In the genomic region with DNA sequence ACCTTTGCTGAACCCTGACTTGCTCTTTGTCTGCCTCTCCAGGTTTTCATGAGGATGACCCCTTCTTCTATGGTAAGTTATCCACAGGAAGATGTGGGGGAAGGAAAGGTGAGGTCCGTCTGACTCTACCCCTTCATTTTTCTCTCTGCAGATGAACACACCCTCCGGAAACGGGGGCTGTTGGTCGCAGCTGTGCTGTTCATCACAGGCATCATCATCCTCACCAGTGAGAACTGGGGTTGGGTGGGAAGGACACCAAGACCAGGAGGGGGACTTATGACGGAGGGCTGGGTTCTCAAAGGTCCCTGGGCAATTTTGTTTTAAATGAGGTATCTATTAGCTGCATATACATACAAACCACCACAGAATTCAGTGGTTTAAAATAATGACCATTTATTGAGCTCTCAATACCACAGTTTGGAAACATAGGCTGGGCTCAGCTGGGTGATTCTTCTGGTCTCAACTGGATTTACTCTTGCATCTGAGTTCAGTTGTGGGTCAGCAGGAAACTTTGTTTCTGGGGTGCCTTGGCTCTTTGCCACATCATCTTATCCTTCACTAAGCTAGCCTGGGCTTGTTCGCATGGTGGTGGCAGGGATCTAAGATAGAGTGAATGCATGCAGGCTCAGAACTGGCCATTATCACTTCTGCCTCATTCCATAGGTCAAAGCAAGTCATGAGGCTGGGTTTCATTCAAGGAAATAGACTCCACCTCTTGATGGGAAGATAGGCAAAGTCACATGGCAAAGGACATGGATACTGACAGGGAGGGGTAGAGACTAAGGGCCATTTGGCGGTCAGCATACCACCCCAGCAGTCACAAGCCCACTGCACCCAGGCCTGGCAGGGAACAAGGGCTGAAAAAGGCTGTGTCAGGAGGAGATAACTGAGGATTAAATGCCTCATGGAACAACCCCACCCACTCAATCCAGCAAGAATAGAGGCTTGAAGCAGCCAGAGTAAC, we compare ENCODE assay signal across 14 cellular contexts. TPM values are rescaled to one million over a fixed set of nuclear protein-coding genes. Genes with fewer than 3 reads are reported as not detected.
A peak's percentile ranks its signal among the peaks of the same experiment; 100 is the strongest.
DNase-seq lines count a peak whose midpoint lies in the region; ATAC-seq lines count a peak whose summit lies in the region.
"Had no signal": no experiment of that assay in that cellular context is flagged by ENCODE, and none has a peak within 500 bp of the region (broad histone marks: within the 10 kb centered on the region; RNA-seq: fewer than 3 reads in every experiment).

No MANE protein-coding gene starts in this region.

- POLR2A ChIA-PET in activated CD4-positive, alpha-beta memory T cell treated with anti-CD3 and anti-CD28 coated beads for 36 hours (lab: Charles Lee) = no interaction called here

- peaks cover 35% of the 10 kb centered on the region for H3K9me3 Mint-ChIP-seq in activated naive CD4-positive, alpha-beta T cell treated with anti-CD3 and anti-CD28 coated beads, Interleukin-2, amount 10 ng/mL, durations not matched to agents 7 days and 5 days
- H3K9me3 Mint-ChIP-seq in activated CD4-positive, alpha-beta memory T cell treated with anti-CD3 and anti-CD28 coated beads for 36 hours = peaks cover 42% of the 10 kb centered on the region
- peaks cover 28% of the 10 kb centered on the region for H3K9me3 Mint-ChIP-seq in stimulated activated naive CD8-positive, alpha-beta T cell treated with anti-CD3 and anti-CD28 coated beads, Interleukin-15, Interleukin-2, amounts not matched to agents 100 ng/mL and 50 ng/mL, for 24 hours

- CTCF ChIA-PET in activated naive CD4-positive, alpha-beta T cell treated with anti-CD3 and anti-CD28 coated beads, Interleukin-2, amount 10 ng/mL, durations not matched to agents 7 days and 5 days (lab: Charles Lee) = interaction anchor here (1.0 kb wide), 1 partner anchor 12 kb away, joined by 3 read pairs; the partner anchor contains the start of gene FXYD5
- CTCF ChIA-PET in activated CD4-positive, alpha-beta memory T cell treated with anti-CD3 and anti-CD28 coated beads for 36 hours (lab: Charles Lee) = interaction anchor here (0.9 to 1.3 kb wide), 2 partner anchors 24 to 194 kb away, joined by 3 to 6 read pairs; no protein-coding TSS in a partner anchor

- no peak overlapping the region for H3K4me3 Mint-ChIP-seq in activated naive CD4-positive, alpha-beta T cell treated with anti-CD3 and anti-CD28 coated beads, Interleukin-2, amount 10 ng/mL, durations not matched to agents 7 days and 5 days
- no peak overlapping the region for H3K4me3 Mint-ChIP-seq in activated CD4-positive, alpha-beta memory T cell treated with anti-CD3 and anti-CD28 coated beads for 36 hours
- no peak overlapping the region for H3K4me3 Mint-ChIP-seq in stimulated activated naive CD8-positive, alpha-beta T cell treated with anti-CD3 and anti-CD28 coated beads, Interleukin-15, Interleukin-2, amounts not matched to agents 100 ng/mL and 50 ng/mL, for 24 hours

- H3K27ac Mint-ChIP-seq in activated naive CD4-positive, alpha-beta T cell treated with anti-CD3 and anti-CD28 coated beads, Interleukin-2, amount 10 ng/mL, durations not matched to agents 7 days and 5 days = peak overlapping the region; percentile 91
- H3K27ac Mint-ChIP-seq in activated CD4-positive, alpha-beta memory T cell treated with anti-CD3 and anti-CD28 coated beads for 36 hours = peak overlapping the region; percentile 75
- peak overlapping the region; percentile 70 for H3K27ac Mint-ChIP-seq in stimulated activated naive CD8-positive, alpha-beta T cell treated with anti-CD3 and anti-CD28 coated beads, Interleukin-15, Interleukin-2, amounts not matched to agents 100 ng/mL and 50 ng/mL, for 24 hours

- H3K4me1 Mint-ChIP-seq in activated naive CD4-positive, alpha-beta T cell treated with anti-CD3 and anti-CD28 coated beads, Interleukin-2, amount 10 ng/mL, durations not matched to agents 7 days and 5 days = peaks cover 76% of the 10 kb centered on the region
- peaks cover 52% of the 10 kb centered on the region for H3K4me1 Mint-ChIP-seq in activated CD4-positive, alpha-beta memory T cell treated with anti-CD3 and anti-CD28 coated beads for 36 hours (ENCODE audit: low read depth)
- peaks cover 53% of the 10 kb centered on the region for H3K4me1 Mint-ChIP-seq in stimulated activated naive CD8-positive, alpha-beta T cell treated with anti-CD3 and anti-CD28 coated beads, Interleukin-15, Interleukin-2, amounts not matched to agents 100 ng/mL and 50 ng/mL, for 24 hours (ENCODE audit: low read depth)

- peaks cover 93% of the 10 kb centered on the region for H3K36me3 Mint-ChIP-seq in activated naive CD4-positive, alpha-beta T cell treated with anti-CD3 and anti-CD28 coated beads, Interleukin-2, amount 10 ng/mL, durations not matched to agents 7 days and 5 days
- H3K36me3 Mint-ChIP-seq in activated CD4-positive, alpha-beta memory T cell treated with anti-CD3 and anti-CD28 coated beads for 36 hours = peaks cover 83% of the 10 kb centered on the region
- H3K36me3 Mint-ChIP-seq in stimulated activated naive CD8-positive, alpha-beta T cell treated with anti-CD3 and anti-CD28 coated beads, Interleukin-15, Interleukin-2, amounts not matched to agents 100 ng/mL and 50 ng/mL, for 24 hours (ENCODE audit: low read depth) = peaks cover 94% of the 10 kb centered on the region

- peak overlapping the region; percentile 55 for H3K27ac ChIP-seq in epithelial cell of prostate
- H3K27ac ChIP-seq: ascending aorta, left ventricle myocardium inferior had no signal

- intact Hi-C loops in activated CD4-positive, alpha-beta memory T cell treated with anti-CD3 and anti-CD28 coated beads for 36 hours (cut with micrococcal nuclease) = no loop called here

- DNase-seq in activated naive CD4-positive, alpha-beta T cell treated with anti-CD3 and anti-CD28 coated beads, Interleukin-2, amount 10 ng/mL, durations not matched to agents 7 days and 5 days = no peak
- no peak for DNase-seq in activated naive CD4-positive, alpha-beta T cell (lab: John Stamatoyannopoulos, UW)
- no peak for DNase-seq in activated CD4-positive, alpha-beta memory T cell treated with anti-CD3 and anti-CD28 coated beads for 36 hours
- DNase-seq in epithelial cell of prostate (ENCODE audit: low read depth, low spot score) (no peak), epidermal melanocyte (ENCODE audit: insufficient read length, low spot score) (no peak)
- DNase-seq: left ventricle myocardium inferior; NCI-H2029; stimulated activated CD4-positive, alpha-beta T cell treated with anti-CD3 and anti-CD28 coated beads, Interleukin-15, amount 100 ng/mL, for 24 hours had no signal

- no peaks in the 10 kb centered on the region for H3K27me3 Mint-ChIP-seq in activated naive CD4-positive, alpha-beta T cell treated with anti-CD3 and anti-CD28 coated beads, Interleukin-2, amount 10 ng/mL, durations not matched to agents 7 days and 5 days
- no peaks in the 10 kb centered on the region for H3K27me3 Mint-ChIP-seq in activated CD4-positive, alpha-beta memory T cell treated with anti-CD3 and anti-CD28 coated beads for 36 hours
- no peaks in the 10 kb centered on the region for H3K27me3 Mint-ChIP-seq in stimulated activated naive CD8-positive, alpha-beta T cell treated with anti-CD3 and anti-CD28 coated beads, Interleukin-15, Interleukin-2, amounts not matched to agents 100 ng/mL and 50 ng/mL, for 24 hours

- ATAC-seq in GM21737 (IDR thresholded peaks at IDR 0.05; ENCODE audit: unreplicated experiment) (no peak), GM19324 (IDR thresholded peaks at IDR 0.05; ENCODE audit: low FRiP score, unreplicated experiment) (no peak)
- ATAC-seq: heart left ventricle had no signal

RNA-seq across cellular contexts. Expression of gene FXYD5, which starts 11.8 kb away (rescaled TPM):
- total RNA-seq in activated CD4-positive, alpha-beta memory T cell treated with anti-CD3 and anti-CD28 coated beads for 36 hours = 100 to 1,000 TPM; 334 to 360 TPM

RNA-seq across cellular contexts. Expression of gene FXYD7, which starts 23.3 kb away (rescaled TPM):
- total RNA-seq in activated CD4-positive, alpha-beta memory T cell treated with anti-CD3 and anti-CD28 coated beads for 36 hours = under 1 TPM; 0.77 to 0.93 TPM
- total RNA-seq: ascending aorta, left ventricle myocardium inferior, osteocyte had no signal

RNA-seq across cellular contexts. Expression of gene FXYD1, which starts 27.8 kb away (rescaled TPM):
- total RNA-seq in activated CD4-positive, alpha-beta memory T cell treated with anti-CD3 and anti-CD28 coated beads for 36 hours = 1 to 10 TPM; 2.3 to 2.8 TPM

RNA-seq across cellular contexts. Expression of gene LGI4, which starts 31.5 kb away (rescaled TPM):
- under 1 TPM; 0.50 to 0.51 TPM for total RNA-seq in activated CD4-positive, alpha-beta memory T cell treated with anti-CD3 and anti-CD28 coated beads for 36 hours

RNA-seq across cellular contexts. Expression of gene FXYD3, which starts 50.8 kb away (rescaled TPM):
- not detected for total RNA-seq in activated CD4-positive, alpha-beta memory T cell treated with anti-CD3 and anti-CD28 coated beads for 36 hours
- total RNA-seq: ascending aorta, osteocyte had no signal
